1 cellular context compared by ENCODE assay signal in the genomic region with DNA sequence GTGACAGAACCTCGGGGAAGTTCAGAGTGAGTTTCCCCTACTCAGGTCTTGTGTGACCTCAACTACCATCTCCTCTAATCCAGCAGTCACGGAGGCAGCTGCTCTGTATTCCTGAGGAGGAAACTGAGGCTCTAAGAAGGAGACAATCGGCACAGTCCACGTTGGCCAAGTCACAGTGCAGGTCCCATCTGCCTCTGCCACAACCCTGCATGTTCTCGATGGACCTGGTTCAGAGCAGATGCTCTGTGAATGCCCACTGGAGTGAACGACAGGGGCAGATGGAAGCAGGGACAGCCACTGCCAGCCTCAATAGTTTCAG.
TF ChIP-seq lines count a peak whose summit lies in the region.

No MANE protein-coding gene starts in this region.

TF ChIP-seq in HepG2, 621 proteins besides CTCF, POLR2A, EP300 and RAD21 (continued from another document):
- TF ChIP-seq ZNF781 (CRISPR knock-in tag; IDR thresholded peaks at IDR 0.05; ENCODE audit: borderline replicate concordance, not compliant biosample characterization) (no peak), RFX3 (CRISPR knock-in tag; IDR thresholded peaks at IDR 0.05) (no peak), ZNF577 (CRISPR knock-in tag; IDR thresholded peaks at IDR 0.05; ENCODE audit: borderline replicate concordance, low read depth) (no peak), ZNF354B (CRISPR knock-in tag; IDR thresholded peaks at IDR 0.05) (0 out of 2 replicates have a peak, but pooled peaks have one; percentile 10), EED (CRISPR knock-in tag; IDR thresholded peaks at IDR 0.05) (no peak), CBFB (CRISPR knock-in tag; IDR thresholded peaks at IDR 0.05) (no peak), CENPT (CRISPR knock-in tag; IDR thresholded peaks at IDR 0.05; ENCODE audit: low read depth) (no peak), SETDB1 (CRISPR knock-in tag; IDR thresholded peaks at IDR 0.05; ENCODE audit: borderline replicate concordance) (no peak), HNRNPUL1 (IDR thresholded peaks at IDR 0.05; ENCODE audit: low read depth, low read length) (no peak), TMF1 (CRISPR knock-in tag; IDR thresholded peaks at IDR 0.05; ENCODE audit: low read depth) (no peak), BRD4 (CRISPR knock-in tag; IDR thresholded peaks at IDR 0.05) (no peak), PAF1 (CRISPR knock-in tag; IDR thresholded peaks at IDR 0.05) (0 out of 2 replicates have a peak, but pooled peaks have one; percentile 45), IKZF4 (CRISPR knock-in tag; IDR thresholded peaks at IDR 0.05; ENCODE audit: borderline replicate concordance, low read depth, not compliant biosample characterization) (peak; percentile 3), MBNL3 (CRISPR knock-in tag; conservative IDR thresholded peaks at IDR 0.05) (no peak), NCOR1 (IDR thresholded peaks at IDR 0.05; ENCODE audit: borderline replicate concordance, low read length) (no peak), ZNF792 (CRISPR knock-in tag; IDR thresholded peaks at IDR 0.05) (no peak), ZNF337 (CRISPR knock-in tag; IDR thresholded peaks at IDR 0.05; ENCODE audit: borderline replicate concordance, low read depth) (no peak), ZNF382 (CRISPR knock-in tag; IDR thresholded peaks at IDR 0.05; ENCODE audit: borderline replicate concordance) (no peak), ZC3H4 (CRISPR knock-in tag; IDR thresholded peaks at IDR 0.05; ENCODE audit: borderline replicate concordance) (peak; percentile 88; the same call in 1 of the 2 replicates), WIZ (CRISPR knock-in tag; IDR thresholded peaks at IDR 0.05) (no peak), NFRKB (IDR thresholded peaks at IDR 0.05) (no peak)
- TF ChIP-seq, protein P1, sequence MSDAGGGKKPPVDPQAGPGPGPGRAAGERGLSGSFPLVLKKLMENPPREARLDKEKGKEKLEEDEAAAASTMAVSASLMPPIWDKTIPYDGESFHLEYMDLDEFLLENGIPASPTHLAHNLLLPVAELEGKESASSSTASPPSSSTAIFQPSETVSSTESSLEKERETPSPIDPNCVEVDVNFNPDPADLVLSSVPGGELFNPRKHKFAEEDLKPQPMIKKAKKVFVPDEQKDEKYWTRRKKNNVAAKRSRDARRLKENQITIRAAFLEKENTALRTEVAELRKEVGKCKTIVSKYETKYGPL (CRISPR knock-in tag; IDR thresholded peaks at IDR 0.05), result no peak
- TF ChIP-seq, protein P2, sequence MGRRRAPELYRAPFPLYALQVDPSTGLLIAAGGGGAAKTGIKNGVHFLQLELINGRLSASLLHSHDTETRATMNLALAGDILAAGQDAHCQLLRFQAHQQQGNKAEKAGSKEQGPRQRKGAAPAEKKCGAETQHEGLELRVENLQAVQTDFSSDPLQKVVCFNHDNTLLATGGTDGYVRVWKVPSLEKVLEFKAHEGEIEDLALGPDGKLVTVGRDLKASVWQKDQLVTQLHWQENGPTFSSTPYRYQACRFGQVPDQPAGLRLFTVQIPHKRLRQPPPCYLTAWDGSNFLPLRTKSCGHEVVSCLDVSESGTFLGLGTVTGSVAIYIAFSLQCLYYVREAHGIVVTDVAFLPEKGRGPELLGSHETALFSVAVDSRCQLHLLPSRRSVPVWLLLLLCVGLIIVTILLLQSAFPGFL (CRISPR knock-in tag; IDR thresholded peaks at IDR 0.05), result no peak
- TF ChIP-seq, protein P3, sequence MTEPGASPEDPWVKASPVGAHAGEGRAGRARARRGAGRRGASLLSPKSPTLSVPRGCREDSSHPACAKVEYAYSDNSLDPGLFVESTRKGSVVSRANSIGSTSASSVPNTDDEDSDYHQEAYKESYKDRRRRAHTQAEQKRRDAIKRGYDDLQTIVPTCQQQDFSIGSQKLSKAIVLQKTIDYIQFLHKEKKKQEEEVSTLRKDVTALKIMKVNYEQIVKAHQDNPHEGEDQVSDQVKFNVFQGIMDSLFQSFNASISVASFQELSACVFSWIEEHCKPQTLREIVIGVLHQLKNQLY (CRISPR knock-in tag; IDR thresholded peaks at IDR 0.05), result no peak
